In genomic region chr3:127735767-127736693, GRCh38 we compare ENCODE assay signal across 9 cellular contexts.
DNase-seq lines count a peak whose midpoint lies in the region; ATAC-seq and TF ChIP-seq lines count a peak whose summit lies in the region.
"Had no signal": no experiment of that assay in that cellular context is flagged by ENCODE, and none has a peak within 500 bp of the region (broad histone marks: within the 10 kb centered on the region; RNA-seq: fewer than 3 reads in every experiment).

No MANE protein-coding gene starts in this region.

- H3K27ac ChIP-seq in cingulate gyrus (ENCODE audit: low read depth, low read length) (peak overlapping the region; percentile 20), muscle layer of duodenum (ENCODE audit: low read length) (peak overlapping the region; percentile 32)

- peak; percentile 65 for ATAC-seq in GM21576 (IDR thresholded peaks at IDR 0.05; ENCODE audit: unreplicated experiment)
- ATAC-seq in HG03520 (IDR thresholded peaks at IDR 0.05; ENCODE audit: unreplicated experiment), result no peak

- no peaks in the 10 kb centered on the region for H3K9me3 ChIP-seq in muscle layer of duodenum (ENCODE audit: control insufficient read depth in 1 of 2, low read length in 2 of 2)
- H3K9me3 ChIP-seq: neutrophil had no signal

- H3K4me1 ChIP-seq in muscle layer of duodenum (ENCODE audit: control insufficient read depth in 1 of 2, insufficient read depth in 2 of 2, low read length in 2 of 2), result peaks cover 18 to 35% of the 10 kb centered on the region in 2 donors

- peak overlapping the region; percentile 72 for H3K4me3 ChIP-seq in GM12864 (ENCODE audit: low read depth, low read length)
- H3K4me3 ChIP-seq in muscle layer of duodenum (ENCODE audit: low read depth in 1 of 2, low read length in 2 of 2), result no peak overlapping the region

- no peaks in the 10 kb centered on the region for H3K36me3 ChIP-seq in muscle layer of duodenum (ENCODE audit: control insufficient read depth in 1 of 2, insufficient read depth in 2 of 2, low read length in 2 of 2)
- H3K36me3 ChIP-seq: neutrophil had no signal

- TF ChIP-seq CTCF in GM12864 (IDR thresholded peaks at IDR 0.05; ENCODE audit: low read depth, low read length, missing control alignments), result no peak

- peak; percentile 75 for DNase-seq in GM12864 (ENCODE audit: low read depth)
- peak; percentile 94 for DNase-seq in M059J (ENCODE audit: low read depth)
- DNase-seq in NCI-H345 (lab: John Stamatoyannopoulos, UW), result no peak
- no peak for DNase-seq in DMS153 (lab: John Stamatoyannopoulos, UW)

- H3K27me3 ChIP-seq in muscle layer of duodenum (ENCODE audit: low read depth, low read length), result no peaks in the 10 kb centered on the region
- H3K27me3 ChIP-seq: neutrophil had no signal

Comparison
In these comparisons a context has a peak if more than half of its experiments do, and no peak if none do; other contexts are left out.
1. DNase-seq: peak in GM12864 (single experiment) and M059J (single experiment); none in NCI-H345 (single experiment) and DMS153 (single experiment).